Comparison of ENCODE assay signal across 15 cellular contexts in genomic region chr5:7066471-7067235, GRCh38.
DNase-seq lines count a peak whose midpoint lies in the region; ATAC-seq, FAIRE-seq and TF ChIP-seq lines count a peak whose summit lies in the region.
"Had no signal": no experiment of that assay in that cellular context is flagged by ENCODE, and none has a peak within 500 bp of the region (broad histone marks: within the 10 kb centered on the region; RNA-seq: fewer than 3 reads in every experiment).

No MANE protein-coding gene starts in this region.

- H3K27me3 ChIP-seq in esophagus muscularis mucosa = no peaks in the 10 kb centered on the region
- H3K27me3 ChIP-seq: BLaER1 had no signal

- no peak overlapping the region for H3K27ac Mint-ChIP-seq in WTC11
- H3K27ac Mint-ChIP-seq: CD8-positive, alpha-beta memory T cell had no signal

- no peaks in the 10 kb centered on the region for H3K4me1 ChIP-seq in esophagus muscularis mucosa
- H3K4me1 ChIP-seq: BLaER1, Caco-2 had no signal

- 86% methylated on average over 9 of the region's 10 CpGs for WGBS in esophagus muscularis mucosa

- TF ChIP-seq EP300 in esophagus muscularis mucosa (IDR thresholded peaks at IDR 0.05) = no peak

- POLR2A ChIA-PET in WTC11 (lab: Charles Lee) = no interaction called here

- DNase-seq in Daoy (ENCODE audit: low read depth) (peak; percentile 57), HTR-8/SVneo (ENCODE audit: insufficient read length, low spot score) (no peak), WTC11 (ENCODE audit: low spot score) (no peak), esophagus muscularis mucosa (ENCODE audit: extremely low spot score) (peak; percentile 39), globus pallidus (ENCODE audit: low spot score) (no peak), NCI-H2029 (lab: John Stamatoyannopoulos, UW) (no peak)
- DNase-seq: 8988T; AML-193; Caco-2; CD8-positive, alpha-beta memory T cell; DND-41; H7 had no signal

- no peak for TF ChIP-seq POLR2A in esophagus muscularis mucosa (IDR thresholded peaks at IDR 0.05; ENCODE audit: low read depth)

- ATAC-seq in WTC11 = peak; percentile 50; the same call in 1 of the 2 replicates
- ATAC-seq in HG03159 (IDR thresholded peaks at IDR 0.05; ENCODE audit: unreplicated experiment) = no peak
- no peak for ATAC-seq in HG03095 (IDR thresholded peaks at IDR 0.05; ENCODE audit: unreplicated experiment)

- H3K9me3 ChIP-seq in esophagus muscularis mucosa = no peaks in the 10 kb centered on the region
- H3K9me3 ChIP-seq: BLaER1, Caco-2 had no signal

- peaks cover 7% of the 10 kb centered on the region for H3K27me3 Mint-ChIP-seq in WTC11 (ENCODE audit: low read depth)

- TF ChIP-seq CTCF in WTC11 (IDR thresholded peaks at IDR 0.05) (no peak), esophagus muscularis mucosa (IDR thresholded peaks at IDR 0.05) (no peak)

- no peak overlapping the region for H3K4me3 Mint-ChIP-seq in WTC11
- H3K4me3 Mint-ChIP-seq: CD8-positive, alpha-beta memory T cell had no signal

- intact Hi-C loops in esophagus muscularis mucosa (cut with DNase I) = no loop called here

- peaks cover 32% of the 10 kb centered on the region for H3K9me3 Mint-ChIP-seq in WTC11

- CTCF ChIA-PET in WTC11 (lab: Charles Lee) = interaction anchor here (1.0 kb wide), 2 partner anchors 12 to 51 kb away, joined by 4 to 5 read pairs; no protein-coding TSS in a partner anchor

- no peaks in the 10 kb centered on the region for H3K36me3 ChIP-seq in esophagus muscularis mucosa
- H3K36me3 ChIP-seq: BLaER1 had no signal

- H3K4me1 Mint-ChIP-seq in WTC11 = peaks cover 16% of the 10 kb centered on the region
- H3K4me1 Mint-ChIP-seq: CD8-positive, alpha-beta memory T cell had no signal

- no peak overlapping the region for H3K27ac ChIP-seq in esophagus muscularis mucosa (replicated peaks in 1 of 4)
- H3K27ac ChIP-seq: BLaER1 had no signal

- no peak overlapping the region for H3K4me3 ChIP-seq in esophagus muscularis mucosa
- H3K4me3 ChIP-seq: BLaER1 had no signal

- peak; percentile 58 for FAIRE-seq in HTR-8/SVneo (lab: Jason Lieb, UNC)

- H3K36me3 Mint-ChIP-seq in WTC11 = peaks cover 18% of the 10 kb centered on the region
- H3K36me3 Mint-ChIP-seq: CD8-positive, alpha-beta memory T cell had no signal

TF ChIP-seq in WTC11, 78 proteins besides CTCF, POLR2A, EP300 and RAD21:
- TF ChIP-seq ZNF671 (CRISPR knock-in tag; IDR thresholded peaks at IDR 0.05) (no peak), ERG (CRISPR knock-in tag; IDR thresholded peaks at IDR 0.05) (no peak), ZNF423 (CRISPR knock-in tag; IDR thresholded peaks at IDR 0.05) (no peak), ZNF232 (CRISPR knock-in tag; IDR thresholded peaks at IDR 0.05) (no peak), MYBL2 (CRISPR knock-in tag; IDR thresholded peaks at IDR 0.05) (no peak), ATF2 (CRISPR knock-in tag; IDR thresholded peaks at IDR 0.05; ENCODE audit: borderline replicate concordance, low read depth) (no peak), ZBTB21 (CRISPR knock-in tag; IDR thresholded peaks at IDR 0.05; ENCODE audit: borderline replicate concordance) (no peak), ELF4 (CRISPR knock-in tag; IDR thresholded peaks at IDR 0.05; ENCODE audit: low read depth) (no peak), HMGA2 (CRISPR knock-in tag; IDR thresholded peaks at IDR 0.05) (no peak), NR2C2 (CRISPR knock-in tag; IDR thresholded peaks at IDR 0.05) (no peak), TP53 (CRISPR knock-in tag; IDR thresholded peaks at IDR 0.05) (no peak), E2F5 (CRISPR knock-in tag; IDR thresholded peaks at IDR 0.05) (no peak), PREB (CRISPR knock-in tag; IDR thresholded peaks at IDR 0.05; ENCODE audit: borderline replicate concordance) (no peak), NR3C1 (CRISPR knock-in tag; conservative IDR thresholded peaks at IDR 0.05; ENCODE audit: low read depth) (no peak)

Comparison
In these comparisons a context has a peak if more than half of its experiments do, and no peak if none do; other contexts are left out.
1. DNase-seq: peak in Daoy (single experiment) and esophagus muscularis mucosa (single experiment); none in HTR-8/SVneo (single experiment), WTC11 (single experiment), globus pallidus (single experiment) and NCI-H2029 (single experiment).